In genomic region chr2:72919414-72920316, GRCh38 we compare ENCODE assay signal across 11 cellular contexts. TPM values are rescaled to one million over a fixed set of nuclear protein-coding genes. Genes with fewer than 3 reads are reported as not detected.
A peak's percentile ranks its signal among the peaks of the same experiment; 100 is the strongest.
DNase-seq lines count a peak whose midpoint lies in the region; ATAC-seq, FAIRE-seq and TF ChIP-seq lines count a peak whose summit lies in the region.
"Had no signal": no experiment of that assay in that cellular context is flagged by ENCODE, and none has a peak within 500 bp of the region (broad histone marks: within the 10 kb centered on the region; RNA-seq: fewer than 3 reads in every experiment).

No MANE protein-coding gene starts in this region.

- H3K4me3 ChIP-seq in HepG2 (replicated peaks in 1 of 3; ENCODE audit: insufficient read depth in 1 of 3, low read depth in 2 of 3, low read length in 3 of 3) (no peak overlapping the region), right lobe of liver (no peak overlapping the region), mesodermal cell (ENCODE audit: extremely low read depth, insufficient read depth, low read length, poor library complexity, severe bottlenecking) (peak overlapping the region; percentile 25)

- CTCF ChIA-PET in HepG2 (lab: Yijun Ruan, JAX; ENCODE audit: low intra/inter-chr PET ratio, low total read pairs) = no interaction called here

- DNase-seq in HepG2 (ENCODE audit: low spot score) = no peak
- DNase-seq in right lobe of liver = no peak
- DNase-seq in LoVo (ENCODE audit: low spot score) = no peak
- DNase-seq in Kasumi-1 (lab: John Stamatoyannopoulos, UW) = no peak
- no peak for DNase-seq in SKM-1 treated with dmso at 0.1 percent for 144 hours (lab: John Stamatoyannopoulos, UW; ENCODE audit: unreplicated experiment)
- no peak for DNase-seq in NCI-H2107 (lab: John Stamatoyannopoulos, UW)
- DNase-seq: caudate nucleus, DND-41, NCI-H446 treated with DMSO at 0.1 percent for 48 hours had no signal

- no peaks in the 10 kb centered on the region for H3K9me3 Mint-ChIP-seq in activated T-helper 17 cell treated with anti-CD3 and anti-CD28 coated beads, Interleukin-2, amount 50 U/mL, for 72 hours

- FAIRE-seq in HepG2 (lab: Jason Lieb, UNC) = no peak

- peaks cover 4% of the 10 kb centered on the region for H3K36me3 Mint-ChIP-seq in activated T-helper 17 cell treated with anti-CD3 and anti-CD28 coated beads, Interleukin-2, amount 50 U/mL, for 72 hours (ENCODE audit: low read depth)

- no peak overlapping the region for H3K9ac ChIP-seq in HepG2 (ENCODE audit: insufficient read depth, low read depth, low read length)

- H3K36me3 ChIP-seq in HepG2 (replicated peaks in 1 of 2; ENCODE audit: control insufficient read depth in 1 of 2, insufficient read depth in 2 of 2, low read length in 2 of 2) = no peaks in the 10 kb centered on the region
- H3K36me3 ChIP-seq in right lobe of liver = no peaks in the 10 kb centered on the region
- no peaks in the 10 kb centered on the region for H3K36me3 ChIP-seq in mesodermal cell (ENCODE audit: control insufficient read depth, insufficient read depth, low read length)

- H2AFZ ChIP-seq in HepG2 (ENCODE audit: low read length) = no peak overlapping the region

- peaks cover 37% of the 10 kb centered on the region for H3K4me1 ChIP-seq in HepG2 (ENCODE audit: insufficient read depth, low read length)
- peaks cover 0 to 34% (median 13%) of the 10 kb centered on the region in 4 donors for H3K4me1 ChIP-seq in right lobe of liver
- H3K4me1 ChIP-seq in mesodermal cell (ENCODE audit: control insufficient read depth, insufficient read depth, low read length, poor library complexity, severe bottlenecking) = peaks cover 22% of the 10 kb centered on the region

- BruUV-seq in HepG2 (replicated peaks; lab: Mats Ljungman, UMichigan) = TSS peak; percentile 49

- no peak overlapping the region for H3K27ac Mint-ChIP-seq in activated T-helper 17 cell treated with anti-CD3 and anti-CD28 coated beads, Interleukin-2, amount 50 U/mL, for 72 hours

- H3K4me3 Mint-ChIP-seq in activated T-helper 17 cell treated with anti-CD3 and anti-CD28 coated beads, Interleukin-2, amount 50 U/mL, for 72 hours = peak overlapping the region; percentile 21

- H3K4me1 Mint-ChIP-seq in activated T-helper 17 cell treated with anti-CD3 and anti-CD28 coated beads, Interleukin-2, amount 50 U/mL, for 72 hours = peaks cover 1% of the 10 kb centered on the region

- no peaks in the 10 kb centered on the region for H3K9me3 ChIP-seq in HepG2 (ENCODE audit: low read length)
- no peaks in the 10 kb centered on the region for H3K9me3 ChIP-seq in right lobe of liver
- no peaks in the 10 kb centered on the region for H3K9me3 ChIP-seq in mesodermal cell (ENCODE audit: control insufficient read depth, low read length)

- H3K79me2 ChIP-seq in HepG2 (ENCODE audit: insufficient read depth, low read length) = no peaks in the 10 kb centered on the region

- intact Hi-C loops in HepG2 (cut with micrococcal nuclease; ENCODE audit: unreplicated experiment) (no loop called here), right lobe of liver (cut with DNase I) (no loop called here)

- TF ChIP-seq CTCF in HepG2 (CRISPR knock-in tag; IDR thresholded peaks at IDR 0.05) (no peak), right lobe of liver (IDR thresholded peaks at IDR 0.05) (no peak)

- H3K27ac ChIP-seq in HepG2 (ENCODE audit: extremely low read length, insufficient read depth, low read length) = no peak overlapping the region
- H3K27ac ChIP-seq in right lobe of liver = no peak overlapping the region
- H3K27ac ChIP-seq in mesodermal cell (ENCODE audit: low read depth, low read length, severe bottlenecking) = no peak overlapping the region

- H3K27me3 ChIP-seq in HepG2 (ENCODE audit: control insufficient read depth in 1 of 2, insufficient read depth in 2 of 2, low read length in 2 of 2) = peaks cover 10 to 89% of the 10 kb centered on the region in 2 experiments; a peak in 4 of 5 replicates
- H3K27me3 ChIP-seq in right lobe of liver = peaks cover 27 to 66% of the 10 kb centered on the region in 2 donors

- H3K27me3 Mint-ChIP-seq in activated T-helper 17 cell treated with anti-CD3 and anti-CD28 coated beads, Interleukin-2, amount 50 U/mL, for 72 hours = peaks cover 55% of the 10 kb centered on the region

- ATAC-seq in HepG2 (no peak), right lobe of liver (no peak)
- no peak for ATAC-seq in activated T-helper 17 cell treated with anti-CD3 and anti-CD28 coated beads, Interleukin-2, amount 50 U/mL, for 72 hours (replicated peaks)

- H4K20me1 ChIP-seq in HepG2 (ENCODE audit: insufficient read depth, low read length) = no peaks in the 10 kb centered on the region; the same call in 1 of the 2 replicates

- TF ChIP-seq POLR2A in HepG2 (IDR thresholded peaks at IDR 0.05; ENCODE audit: insufficient read depth in 1 of 2, low read depth in 2 of 2, low read length in 2 of 2) (no peak), right lobe of liver (IDR thresholded peaks at IDR 0.05) (no peak)

- in situ Hi-C loops in HepG2 (cut with HindIII; ENCODE audit: extremely low pct_ligation_motif_present, low pct_unique_long_range_greater_than_20kb) = no loop called here

- no peak overlapping the region; the same call in 1 of the 2 replicates for H3K4me2 ChIP-seq in HepG2 (ENCODE audit: low read depth, low read length)

- POLR2A ChIA-PET in HepG2 (lab: Yijun Ruan, JAX) = no interaction called here

- TF ChIP-seq EP300 in HepG2 (IDR thresholded peaks at IDR 0.05; ENCODE audit: low read depth in 2 of 2, low read length in 2 of 2) (no peak), HepG2 (CRISPR knock-in tag; IDR thresholded peaks at IDR 0.05; ENCODE audit: borderline replicate concordance) (no peak)

- TF ChIP-seq RAD21 in HepG2 (CRISPR knock-in tag; IDR thresholded peaks at IDR 0.05) = no peak

- 80% methylated on average over 48 of the region's 48 CpGs for WGBS in HepG2 (ENCODE audit: low lambda C conversion rate)
- 6% methylated on average over 15 of the region's 48 CpGs for WGBS in right lobe of liver (ENCODE audit: insufficient coverage, low coverage, low lambda C conversion rate, missing lambda C conversion rate)
- 1 to 3% methylated on average over 33 to 44 of the region's 48 CpGs for WGBS in mesodermal cell (ENCODE audit: insufficient coverage in 2 of 2), 2 experiments

RNA-seq across cellular contexts. Expression of gene EMX1, which starts 2.3 kb away (rescaled TPM):
- total RNA-seq in HepG2 (2016; rRNA removed; fragmentation: Illumina TruSeq; extraction: Trizol) (3.9 and 4.9 TPM in 2 replicates), right lobe of liver (under 1 TPM in 3 of 6 experiments, not detected in 3; 0.25 to 0.49 (median 0.29) TPM)
- total RNA-seq in HepG2 (2016; cell fraction: cytosol; rRNA removed; fragmentation: Illumina TruSeq; extraction: Trizol; ENCODE audit: low read depth) = 1.4 and 3.6 TPM in 2 replicates
- 3.5 and 4.5 TPM in 2 replicates for total RNA-seq in HepG2 (2016; cell fraction: insoluble cytoplasmic fraction; rRNA removed; fragmentation: Illumina TruSeq; extraction: Trizol)
- 3.1 and 4.4 TPM in 2 replicates for total RNA-seq in HepG2 (2016; cell fraction: membrane; rRNA removed; fragmentation: Illumina TruSeq; extraction: Trizol)
- total RNA-seq in HepG2 (2016; cell fraction: nucleus; rRNA removed; fragmentation: Illumina TruSeq; extraction: Trizol) = 2.2 and 2.3 TPM in 2 replicates
- polyA plus RNA-seq in HepG2 (2011; rRNA removed) = 0.62 and 0.63 TPM in 2 replicates
- 0.30 and 0.45 TPM in 2 replicates for polyA plus RNA-seq in HepG2 (2011; cell fraction: cytosol; rRNA removed)
- polyA plus RNA-seq in HepG2 (2011; cell fraction: nucleus; rRNA removed) = 1.3 and 2.0 TPM in 2 replicates
- polyA plus RNA-seq in HepG2 (2012) = 0.61 and 0.76 TPM in 2 replicates
- 1.7 and 2.7 TPM in 2 replicates for polyA plus RNA-seq in HepG2 (2016; cell fraction: cytosol; fragmentation: Illumina TruSeq; extraction: Trizol; ENCODE audit: low read depth)
- 4.2 and 5.5 TPM in 2 replicates for polyA plus RNA-seq in HepG2 (2016; cell fraction: insoluble cytoplasmic fraction; fragmentation: Illumina TruSeq; extraction: Trizol; ENCODE audit: low read depth)
- 4.4 and 4.5 TPM in 2 replicates for polyA plus RNA-seq in HepG2 (2016; cell fraction: membrane; fragmentation: Illumina TruSeq; extraction: Trizol; ENCODE audit: low read depth)
- 6.4 and 7.2 TPM in 2 replicates for polyA plus RNA-seq in HepG2 (2016; cell fraction: nucleus; fragmentation: Illumina TruSeq; extraction: Trizol; ENCODE audit: insufficient read depth, low read depth)
- 0.58 TPM in 1 of 2 replicates, not detected in the other for polyA minus RNA-seq in HepG2 (2011; rRNA and poly(A)+ RNA removed; ENCODE audit: low replicate concordance)
- 0.79 TPM in 1 of 2 replicates, not detected in the other for polyA minus RNA-seq in HepG2 (2011; cell fraction: cytosol; rRNA and poly(A)+ RNA removed)
- polyA minus RNA-seq in HepG2 (2011; cell fraction: nucleus; rRNA and poly(A)+ RNA removed) = 0.64 and 0.87 TPM in 2 replicates
- total RNA-seq in activated T-helper 17 cell treated with anti-CD3 and anti-CD28 coated beads, Interleukin-2, amount 50 U/mL, for 72 hours = not detected
- polyA plus RNA-seq in mesodermal cell (2013, experiment 1 of 2) = 0.92 TPM
- polyA plus RNA-seq in mesodermal cell (2013, experiment 2 of 2) = 0.61 TPM

RNA-seq across cellular contexts. Expression of gene SPR, which starts 32.5 kb away (rescaled TPM):
- 85.0 and 96.0 TPM in 2 replicates for total RNA-seq in HepG2 (2016; rRNA removed; fragmentation: Illumina TruSeq; extraction: Trizol)
- 38.7 and 40.4 TPM in 2 replicates for total RNA-seq in HepG2 (2016; cell fraction: cytosol; rRNA removed; fragmentation: Illumina TruSeq; extraction: Trizol; ENCODE audit: low read depth)
- 80.0 and 95.9 TPM in 2 replicates for total RNA-seq in HepG2 (2016; cell fraction: insoluble cytoplasmic fraction; rRNA removed; fragmentation: Illumina TruSeq; extraction: Trizol)
- total RNA-seq in HepG2 (2016; cell fraction: membrane; rRNA removed; fragmentation: Illumina TruSeq; extraction: Trizol) = 62.4 and 65.7 TPM in 2 replicates
- total RNA-seq in HepG2 (2016; cell fraction: nucleus; rRNA removed; fragmentation: Illumina TruSeq; extraction: Trizol) = 45.5 and 49.4 TPM in 2 replicates
- polyA plus RNA-seq in HepG2 (2011; rRNA removed) = 32.4 and 34.0 TPM in 2 replicates
- 36.8 and 38.2 TPM in 2 replicates for polyA plus RNA-seq in HepG2 (2011; cell fraction: cytosol; rRNA removed)
- polyA plus RNA-seq in HepG2 (2011; cell fraction: nucleus; rRNA removed) = 13.3 and 15.7 TPM in 2 replicates
- polyA plus RNA-seq in HepG2 (2012) = 30.9 and 32.8 TPM in 2 replicates
- polyA plus RNA-seq in HepG2 (2016; cell fraction: cytosol; fragmentation: Illumina TruSeq; extraction: Trizol; ENCODE audit: low read depth) = 35.7 and 40.5 TPM in 2 replicates
- polyA plus RNA-seq in HepG2 (2016; cell fraction: insoluble cytoplasmic fraction; fragmentation: Illumina TruSeq; extraction: Trizol; ENCODE audit: low read depth) = 74.6 and 78.4 TPM in 2 replicates
- 47.2 and 51.0 TPM in 2 replicates for polyA plus RNA-seq in HepG2 (2016; cell fraction: membrane; fragmentation: Illumina TruSeq; extraction: Trizol; ENCODE audit: low read depth)
- 75.3 and 78.1 TPM in 2 replicates for polyA plus RNA-seq in HepG2 (2016; cell fraction: nucleus; fragmentation: Illumina TruSeq; extraction: Trizol; ENCODE audit: insufficient read depth, low read depth)
- polyA minus RNA-seq in HepG2 (2011; rRNA and poly(A)+ RNA removed; ENCODE audit: low replicate concordance) = 28.6 and 36.6 TPM in 2 replicates
- polyA minus RNA-seq in HepG2 (2011; cell fraction: cytosol; rRNA and poly(A)+ RNA removed) = 12.9 and 13.5 TPM in 2 replicates
- polyA minus RNA-seq in HepG2 (2011; cell fraction: nucleus; rRNA and poly(A)+ RNA removed) = 5.4 and 8.7 TPM in 2 replicates
- total RNA-seq in right lobe of liver = 10 to 100 TPM; 48.6 to 90.2 (median 68.5) TPM
- total RNA-seq in activated T-helper 17 cell treated with anti-CD3 and anti-CD28 coated beads, Interleukin-2, amount 50 U/mL, for 72 hours = 10 to 100 TPM in 1 of 2 donors, 1 to 10 TPM in 1; 5.2 to 12.9 TPM
- polyA plus RNA-seq in mesodermal cell (2013, experiment 1 of 2) = 11.0 TPM
- polyA plus RNA-seq in mesodermal cell (2013, experiment 2 of 2) = 9.8 TPM
